Comparison of ENCODE assay signal across 13 cellular contexts in the genomic region with DNA sequence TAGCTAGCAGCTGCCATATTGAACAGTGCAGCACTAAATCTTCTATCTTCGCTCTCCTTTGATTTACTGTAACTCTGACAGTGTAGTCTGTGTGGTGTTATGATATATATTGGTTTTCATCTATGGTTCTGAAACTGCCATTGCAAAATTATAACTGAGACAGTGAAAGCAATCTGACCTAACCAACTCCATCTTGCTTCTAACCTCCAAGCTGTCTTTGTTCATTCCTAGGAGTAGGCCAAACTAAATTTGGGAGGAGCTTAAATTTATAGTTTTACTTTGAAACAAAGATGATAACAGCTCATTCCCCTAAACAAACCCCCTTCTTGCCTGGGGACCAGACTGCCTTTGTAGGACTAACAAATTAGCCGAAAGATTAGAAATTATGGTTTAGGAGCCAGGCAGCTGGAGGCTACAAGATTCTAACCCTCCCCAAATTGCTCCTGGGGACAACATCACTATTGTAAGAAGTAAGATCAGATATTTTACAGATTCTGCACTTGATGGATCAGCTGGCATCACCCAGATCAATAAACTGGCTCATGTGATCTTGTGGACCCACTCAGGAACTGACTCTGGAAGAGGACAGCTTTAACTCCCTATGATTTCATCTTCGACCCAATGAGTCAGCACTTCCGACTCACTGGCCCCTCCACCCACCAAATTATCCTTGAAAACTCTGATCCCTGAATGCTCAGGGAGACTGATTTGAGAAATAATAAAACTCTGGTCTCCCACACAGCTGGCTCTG. TPM values are rescaled to one million over a fixed set of nuclear protein-coding genes. Genes with fewer than 3 reads are reported as not detected.
DNase-seq lines count a peak whose midpoint lies in the region; ATAC-seq and TF ChIP-seq lines count a peak whose summit lies in the region.
"Had no signal": no experiment of that assay in that cellular context is flagged by ENCODE, and none has a peak within 500 bp of the region (broad histone marks: within the 10 kb centered on the region; RNA-seq: fewer than 3 reads in every experiment).

No MANE protein-coding gene starts in this region.

- H3K27ac Mint-ChIP-seq in CD14-positive monocyte (peak overlapping the region; percentile 85 to 96 (median 88)), nephron (peak overlapping the region; percentile 45 to 89 (median 81))

- H3K4me1 Mint-ChIP-seq in CD14-positive monocyte (peaks cover 48% of the 10 kb centered on the region), nephron (peaks cover 25% of the 10 kb centered on the region)

- no peak overlapping the region for H3K4me3 Mint-ChIP-seq in CD14-positive monocyte
- no peak overlapping the region for H3K4me3 Mint-ChIP-seq in nephron

- H3K27me3 Mint-ChIP-seq in CD14-positive monocyte (ENCODE audit: low read depth in 3 of 3) = peaks cover 0 to 5% (median 4%) of the 10 kb centered on the region in 3 donors
- H3K27me3 Mint-ChIP-seq in nephron (ENCODE audit: low read depth) = peaks cover 10% of the 10 kb centered on the region

- TF ChIP-seq CTCF in CD14-positive monocyte (IDR thresholded peaks at IDR 0.05) (no peak), cardiac fibroblast (IDR thresholded peaks at IDR 0.05; ENCODE audit: low read depth, low read length) (no peak), nephron (IDR thresholded peaks at IDR 0.05; ENCODE audit: unreplicated experiment in 3 of 3) (no peak)

- H3K36me3 Mint-ChIP-seq in CD14-positive monocyte = no peaks in the 10 kb centered on the region
- H3K36me3 Mint-ChIP-seq in nephron (ENCODE audit: low read depth) = no peaks in the 10 kb centered on the region

- H3K9me3 Mint-ChIP-seq in CD14-positive monocyte (peaks cover 0 to 2% (median 0%) of the 10 kb centered on the region in 7 donors), nephron (peaks cover 9% of the 10 kb centered on the region)

- DNase-seq in CD14-positive monocyte (ENCODE audit: low spot score) (no peak), LHCN-M2 (ENCODE audit: low read depth) (peak; percentile 33), cardiac fibroblast (ENCODE audit: low read depth in 2 of 2) (peak; percentile 67 to 74), Ammon's horn (ENCODE audit: low spot score) (no peak), AML-193 (lab: John Stamatoyannopoulos, UW) (no peak)
- DNase-seq: activated T-cell treated with anti-CD3 and anti-CD28 coated beads, Interleukin-2, amount 50 U/mL, for 1 hour; DMS79 treated with DMSO at 0.1 percent for 48 hours; dorsolateral prefrontal cortex; NCI-H524 had no signal

- no peak for ATAC-seq in GM18867 (IDR thresholded peaks at IDR 0.05; ENCODE audit: unreplicated experiment)
- no peak for ATAC-seq in HG03342 (IDR thresholded peaks at IDR 0.05; ENCODE audit: unreplicated experiment)

- no peak overlapping the region for H3K4me3 ChIP-seq in cardiac fibroblast (replicated peaks in 1 of 2; ENCODE audit: low read depth in 2 of 2, low read length in 2 of 2)
- H3K4me3 ChIP-seq: dorsolateral prefrontal cortex had no signal

- intact Hi-C loops in CD14-positive monocyte (cut with micrococcal nuclease) = no loop called here

RNA-seq across cellular contexts. Expression of gene FBXO47, which starts 47.0 kb away (rescaled TPM):
- not detected for polyA plus RNA-seq in CD14-positive monocyte
- not detected in 2 replicates for total RNA-seq in LHCN-M2 (2014; rRNA removed)
- not detected for polyA plus RNA-seq in LHCN-M2 (2012)
- polyA plus RNA-seq: keratinocyte had no signal

Comparison
In these comparisons a context has a peak if more than half of its experiments do, and no peak if none do; other contexts are left out.
1. DNase-seq: peak in LHCN-M2 (single experiment) and cardiac fibroblast (2 of 2); none in CD14-positive monocyte (single experiment), Ammon's horn (single experiment) and AML-193 (0 of 2).